Comparison of ENCODE assay signal across 30 cellular contexts in genomic region chr9:93137362-93137761, GRCh38. TPM values are rescaled to one million over a fixed set of nuclear protein-coding genes. Genes with fewer than 3 reads are reported as not detected.
DNase-seq lines count a peak whose midpoint lies in the region; ATAC-seq, FAIRE-seq and TF ChIP-seq lines count a peak whose summit lies in the region.
"Had no signal": no experiment of that assay in that cellular context is flagged by ENCODE, and none has a peak within 500 bp of the region (broad histone marks: within the 10 kb centered on the region; RNA-seq: fewer than 3 reads in every experiment).

No MANE protein-coding gene starts in this region.

- intact Hi-C loops in HepG2 (cut with micrococcal nuclease; ENCODE audit: unreplicated experiment) = no loop called here
- intact Hi-C loops in right lobe of liver (cut with DNase I) = no loop called here
- intact Hi-C loops in dorsolateral prefrontal cortex (cut with DNase I) = loop anchor here in 1 of 2 donors (10.0 kb wide), 1 partner anchor 427 kb away; no protein-coding TSS in a partner anchor
- intact Hi-C loops in heart left ventricle (cut with DNase I) = loop anchor here in 1 of 10 donors (10.0 kb wide), 1 partner anchor 317 kb away; the partner anchor contains the start of genes FAM120A and FAM120AOS

- ATAC-seq in HepG2 (no peak), right lobe of liver (no peak), GM18909 (IDR thresholded peaks at IDR 0.05; ENCODE audit: poor library complexity, unreplicated experiment) (no peak), heart left ventricle (no peak)
- ATAC-seq: activated naive CD4-positive, alpha-beta T cell treated with anti-CD3 and anti-CD28 coated beads, Interleukin-2, amount 50 U/mL, for 72 hours; left ventricle myocardium superior; sciatic nerve had no signal

- in situ Hi-C loops in HepG2 (cut with HindIII; ENCODE audit: extremely low pct_ligation_motif_present, low pct_unique_long_range_greater_than_20kb) = no loop called here

- no peaks in the 10 kb centered on the region for H4K20me1 ChIP-seq in HepG2 (ENCODE audit: insufficient read depth, low read length)
- H4K20me1 ChIP-seq in osteoblast (ENCODE audit: insufficient read depth, low read length) = peaks cover 2% of the 10 kb centered on the region

- no peak overlapping the region; a peak in 1 of 6 replicates for H3K4me3 ChIP-seq in HepG2 (replicated peaks in 1 of 3; ENCODE audit: insufficient read depth in 1 of 3, low read depth in 2 of 3, low read length in 3 of 3)
- H3K4me3 ChIP-seq in right lobe of liver = no peak overlapping the region
- H3K4me3 ChIP-seq in dorsolateral prefrontal cortex = no peak overlapping the region
- no peak overlapping the region for H3K4me3 ChIP-seq in osteoblast (ENCODE audit: insufficient read depth, low read length)
- no peak overlapping the region for H3K4me3 ChIP-seq in heart left ventricle
- H3K4me3 ChIP-seq: esophagus squamous epithelium, PC-9, thoracic aorta had no signal

- no TSS peak for BruUV-seq in HepG2 (replicated peaks; lab: Mats Ljungman, UMichigan)

- TF ChIP-seq EP300 in HepG2 (IDR thresholded peaks at IDR 0.05; ENCODE audit: low read depth in 2 of 2, low read length in 2 of 2) (no peak), HepG2 (CRISPR knock-in tag; IDR thresholded peaks at IDR 0.05; ENCODE audit: borderline replicate concordance) (no peak)

- TF ChIP-seq CTCF in HepG2 (CRISPR knock-in tag; IDR thresholded peaks at IDR 0.05) (no peak), right lobe of liver (IDR thresholded peaks at IDR 0.05) (no peak), dorsolateral prefrontal cortex (IDR thresholded peaks at IDR 0.05 in 54 of 56, conservative IDR thresholded peaks at IDR 0.05 in 2 of 56; ENCODE audit: low read depth in 1 of 56, partially characterized antibody in 56 of 56) (no peak), osteoblast (IDR thresholded peaks at IDR 0.05; ENCODE audit: extremely low read depth, low read depth, low read length) (no peak), GM20000 (IDR thresholded peaks at IDR 0.05; ENCODE audit: extremely low read depth, missing control alignments) (no peak), heart left ventricle (IDR thresholded peaks at IDR 0.05) (no peak)

- H2AFZ ChIP-seq in HepG2 (ENCODE audit: low read length) (no peak overlapping the region), osteoblast (ENCODE audit: low read length) (no peak overlapping the region)
- H2AFZ ChIP-seq: parathyroid adenoma, PC-9 had no signal

- H3K9ac ChIP-seq in HepG2 (ENCODE audit: insufficient read depth, low read depth, low read length) = no peak overlapping the region
- H3K9ac ChIP-seq: parathyroid adenoma had no signal

- POLR2A ChIA-PET in HepG2 (lab: Yijun Ruan, JAX) = no interaction called here

- H3K79me2 ChIP-seq in HepG2 (ENCODE audit: insufficient read depth, low read length) = peaks cover 12% of the 10 kb centered on the region
- H3K79me2 ChIP-seq in osteoblast (ENCODE audit: insufficient read depth, low read length) = peaks cover 5% of the 10 kb centered on the region

- H3K4me2 ChIP-seq in HepG2 (ENCODE audit: low read depth, low read length) (peak overlapping the region; percentile 39; the same call in 1 of the 2 replicates), osteoblast (ENCODE audit: insufficient read depth, low read length) (no peak overlapping the region)
- H3K4me2 ChIP-seq: PC-9 had no signal

- no peak for TF ChIP-seq RAD21 in HepG2 (CRISPR knock-in tag; IDR thresholded peaks at IDR 0.05)

- FAIRE-seq in HepG2 (lab: Jason Lieb, UNC) = no peak
- FAIRE-seq: A204.1, bronchial epithelial cell, frontal cortex had no signal

- H3K27me3 ChIP-seq in HepG2 (ENCODE audit: control insufficient read depth in 1 of 2, insufficient read depth in 2 of 2, low read length in 2 of 2) (peaks cover 3 to 6% of the 10 kb centered on the region in 2 experiments; a peak in 1 of 5 replicates), right lobe of liver (no peaks in the 10 kb centered on the region), dorsolateral prefrontal cortex (no peaks in the 10 kb centered on the region), osteoblast (ENCODE audit: insufficient read depth, low read length) (no peaks in the 10 kb centered on the region), heart left ventricle (no peaks in the 10 kb centered on the region)
- H3K27me3 ChIP-seq: esophagus squamous epithelium had no signal

- 43% methylated on average over 5 of the region's 11 CpGs for WGBS in HepG2 (ENCODE audit: low lambda C conversion rate)
- 84% methylated on average over 2 of the region's 11 CpGs for WGBS in right lobe of liver (ENCODE audit: insufficient coverage, low coverage, low lambda C conversion rate, missing lambda C conversion rate)
- WGBS in heart left ventricle, 4 donors = 91 to 95% (median 94%) methylated on average over 9 to 11 of the region's 11 CpGs

- peaks cover 74% of the 10 kb centered on the region for H3K4me1 ChIP-seq in HepG2 (ENCODE audit: insufficient read depth, low read length)
- peaks cover 0 to 27% (median 8%) of the 10 kb centered on the region in 4 donors for H3K4me1 ChIP-seq in right lobe of liver
- peaks cover 17% of the 10 kb centered on the region for H3K4me1 ChIP-seq in osteoblast (ENCODE audit: insufficient read depth, low read length)
- H3K4me1 ChIP-seq in heart left ventricle = peaks cover 0 to 31% (median 18%) of the 10 kb centered on the region in 12 donors

- CTCF ChIA-PET in HepG2 (lab: Yijun Ruan, JAX; ENCODE audit: low intra/inter-chr PET ratio, low total read pairs) = no interaction called here

- H3K9me3 ChIP-seq in HepG2 (ENCODE audit: low read length) (no peaks in the 10 kb centered on the region), right lobe of liver (no peaks in the 10 kb centered on the region), osteoblast (ENCODE audit: low read depth, low read length) (no peaks in the 10 kb centered on the region), heart left ventricle (peaks cover 0 to 5% (median 0%) of the 10 kb centered on the region in 12 donors)
- H3K9me3 ChIP-seq: esophagus squamous epithelium, thoracic aorta had no signal

- no peak for TF ChIP-seq POLR2A in HepG2 (IDR thresholded peaks at IDR 0.05; ENCODE audit: insufficient read depth in 1 of 2, low read depth in 2 of 2, low read length in 2 of 2)
- no peak for TF ChIP-seq POLR2A in right lobe of liver (IDR thresholded peaks at IDR 0.05)
- no peak for TF ChIP-seq POLR2A in heart left ventricle (IDR thresholded peaks at IDR 0.05)

- H3K27ac ChIP-seq in HepG2 (ENCODE audit: extremely low read length, insufficient read depth, low read length) (no peak overlapping the region), right lobe of liver (no peak overlapping the region), dorsolateral prefrontal cortex (peak overlapping the region in 33 of 59 donors; percentile 4 to 81 (median 68)), osteoblast (ENCODE audit: low read depth, low read length) (no peak overlapping the region), heart left ventricle (no peak overlapping the region)
- H3K27ac ChIP-seq: parathyroid adenoma, PC-9, thoracic aorta had no signal

- H3K36me3 ChIP-seq in HepG2 (replicated peaks in 1 of 2; ENCODE audit: control insufficient read depth in 1 of 2, insufficient read depth in 2 of 2, low read length in 2 of 2) = no peaks in the 10 kb centered on the region
- H3K36me3 ChIP-seq in right lobe of liver = no peaks in the 10 kb centered on the region
- H3K36me3 ChIP-seq in osteoblast (ENCODE audit: insufficient read depth, low read length) = no peaks in the 10 kb centered on the region
- H3K36me3 ChIP-seq in heart left ventricle = no peaks in the 10 kb centered on the region
- H3K36me3 ChIP-seq: esophagus squamous epithelium, thoracic aorta had no signal

- DNase-seq in HepG2 (ENCODE audit: low spot score) (no peak), right lobe of liver (no peak), dorsolateral prefrontal cortex (peak in 1 of 10 donors; percentile 54), osteoblast (ENCODE audit: insufficient read length, low spot score, missing footprints) (peak; percentile 59), GM20000 (ENCODE audit: low spot score) (no peak), heart left ventricle (no peak)
- DNase-seq in activated naive CD4-positive, alpha-beta T cell treated with anti-CD3 and anti-CD28 coated beads, Interleukin-2, amount 50 U/mL, for 16 hours = no peak
- DNase-seq: activated CD4-positive, alpha-beta T cell treated with anti-CD3 and anti-CD28 coated beads, Interleukin-2, amount 50 U/mL, for 1 hour; CD8-positive, alpha-beta memory T cell; cortex of kidney; DMS 273 treated with DMSO at 0.1 percent for 48 hours; esophagus squamous epithelium; GOT3; left ventricle myocardium superior; MV-4-11; NCI-H1436 treated with DMSO at 0.1 percent for 48 hours; NCI-H510A; PC-9; SHP77; stimulated activated CD4-positive, alpha-beta T cell treated with anti-CD3 and anti-CD28 coated beads, Interleukin-12 subunit alpha, Interleukin-12 subunit beta, amount 100 ng/mL, for 4 hours; stimulated activated CD4-positive, alpha-beta T cell treated with anti-CD3 and anti-CD28 coated beads, Interleukin-4, amount 100 ng/mL, for 24 hours; stimulated activated naive CD4-positive, alpha-beta T cell had no signal

RNA-seq across cellular contexts. Expression of gene NINJ1, which starts 3.3 kb away (rescaled TPM):
- total RNA-seq in HepG2 (2016; rRNA removed; fragmentation: Illumina TruSeq; extraction: Trizol) = 77.1 and 92.1 TPM in 2 replicates
- 104 and 127 TPM in 2 replicates for total RNA-seq in HepG2 (2016; cell fraction: cytosol; rRNA removed; fragmentation: Illumina TruSeq; extraction: Trizol; ENCODE audit: low read depth)
- 66.8 and 94.8 TPM in 2 replicates for total RNA-seq in HepG2 (2016; cell fraction: insoluble cytoplasmic fraction; rRNA removed; fragmentation: Illumina TruSeq; extraction: Trizol)
- total RNA-seq in HepG2 (2016; cell fraction: membrane; rRNA removed; fragmentation: Illumina TruSeq; extraction: Trizol) = 149 and 180 TPM in 2 replicates
- total RNA-seq in HepG2 (2016; cell fraction: nucleus; rRNA removed; fragmentation: Illumina TruSeq; extraction: Trizol) = 48.9 and 58.7 TPM in 2 replicates
- 81.2 and 109 TPM in 2 replicates for polyA plus RNA-seq in HepG2 (2011; rRNA removed)
- 83.2 and 110 TPM in 2 replicates for polyA plus RNA-seq in HepG2 (2011; cell fraction: cytosol; rRNA removed)
- polyA plus RNA-seq in HepG2 (2011; cell fraction: nucleus; rRNA removed) = 62.3 and 83.6 TPM in 2 replicates
- polyA plus RNA-seq in HepG2 (2012) = 77.3 and 145 TPM in 2 replicates
- polyA plus RNA-seq in HepG2 (2016; cell fraction: cytosol; fragmentation: Illumina TruSeq; extraction: Trizol; ENCODE audit: low read depth) = 196 and 226 TPM in 2 replicates
- polyA plus RNA-seq in HepG2 (2016; cell fraction: insoluble cytoplasmic fraction; fragmentation: Illumina TruSeq; extraction: Trizol; ENCODE audit: low read depth) = 104 and 130 TPM in 2 replicates
- polyA plus RNA-seq in HepG2 (2016; cell fraction: membrane; fragmentation: Illumina TruSeq; extraction: Trizol; ENCODE audit: low read depth) = 235 and 242 TPM in 2 replicates
- 122 and 127 TPM in 2 replicates for polyA plus RNA-seq in HepG2 (2016; cell fraction: nucleus; fragmentation: Illumina TruSeq; extraction: Trizol; ENCODE audit: insufficient read depth, low read depth)
- polyA minus RNA-seq in HepG2 (2011; rRNA and poly(A)+ RNA removed; ENCODE audit: low replicate concordance) = 22.5 and 101 TPM in 2 replicates
- 26.1 and 26.7 TPM in 2 replicates for polyA minus RNA-seq in HepG2 (2011; cell fraction: cytosol; rRNA and poly(A)+ RNA removed)
- 17.8 and 21.8 TPM in 2 replicates for polyA minus RNA-seq in HepG2 (2011; cell fraction: nucleus; rRNA and poly(A)+ RNA removed)
- total RNA-seq in right lobe of liver = 100 to 1,000 TPM in 1 of 6 experiments, 10 to 100 TPM in 5; 35.6 to 103 (median 65.1) TPM
- 10 to 100 TPM; 22.7 to 61.9 (median 33.5) TPM for total RNA-seq in dorsolateral prefrontal cortex
- 33.6 and 34.7 TPM in 2 replicates for total RNA-seq in osteoblast
- 10 to 100 TPM; 42.2 to 96.1 (median 56.3) TPM for total RNA-seq in heart left ventricle
- 10 to 100 TPM; 52.0 to 52.9 TPM for polyA plus RNA-seq in heart left ventricle

RNA-seq across cellular contexts. Expression of gene CARD19, which starts 41.3 kb away (rescaled TPM):
- total RNA-seq in HepG2 (2016; rRNA removed; fragmentation: Illumina TruSeq; extraction: Trizol) (15.2 and 18.4 TPM in 2 replicates), right lobe of liver (10 to 100 TPM in 3 of 6 experiments, 1 to 10 TPM in 3; 6.3 to 31.7 (median 12.1) TPM), dorsolateral prefrontal cortex (10 to 100 TPM; 22.5 to 60.7 (median 38.7) TPM), osteoblast (38.4 and 38.6 TPM in 2 replicates), heart left ventricle (10 to 100 TPM; 24.2 to 46.2 (median 27.5) TPM)
- 15.8 and 20.2 TPM in 2 replicates for total RNA-seq in HepG2 (2016; cell fraction: cytosol; rRNA removed; fragmentation: Illumina TruSeq; extraction: Trizol; ENCODE audit: low read depth)
- total RNA-seq in HepG2 (2016; cell fraction: insoluble cytoplasmic fraction; rRNA removed; fragmentation: Illumina TruSeq; extraction: Trizol) = 18.6 and 20.5 TPM in 2 replicates
- 17.3 and 29.5 TPM in 2 replicates for total RNA-seq in HepG2 (2016; cell fraction: membrane; rRNA removed; fragmentation: Illumina TruSeq; extraction: Trizol)
- 8.3 and 12.2 TPM in 2 replicates for total RNA-seq in HepG2 (2016; cell fraction: nucleus; rRNA removed; fragmentation: Illumina TruSeq; extraction: Trizol)
- polyA plus RNA-seq in HepG2 (2011; rRNA removed) (47.2 and 62.0 TPM in 2 replicates), heart left ventricle (10 to 100 TPM; 38.9 to 42.7 TPM)
- 33.8 and 73.1 TPM in 2 replicates for polyA plus RNA-seq in HepG2 (2011; cell fraction: cytosol; rRNA removed)
- 101 and 106 TPM in 2 replicates for polyA plus RNA-seq in HepG2 (2011; cell fraction: nucleus; rRNA removed)
- 14.6 TPM in 2 replicates for polyA plus RNA-seq in HepG2 (2012)
- polyA plus RNA-seq in HepG2 (2016; cell fraction: cytosol; fragmentation: Illumina TruSeq; extraction: Trizol; ENCODE audit: low read depth) = 16.0 and 27.0 TPM in 2 replicates
- polyA plus RNA-seq in HepG2 (2016; cell fraction: insoluble cytoplasmic fraction; fragmentation: Illumina TruSeq; extraction: Trizol; ENCODE audit: low read depth) = 14.7 and 18.5 TPM in 2 replicates
- polyA plus RNA-seq in HepG2 (2016; cell fraction: membrane; fragmentation: Illumina TruSeq; extraction: Trizol; ENCODE audit: low read depth) = 13.4 and 18.5 TPM in 2 replicates
- 25.1 and 25.9 TPM in 2 replicates for polyA plus RNA-seq in HepG2 (2016; cell fraction: nucleus; fragmentation: Illumina TruSeq; extraction: Trizol; ENCODE audit: insufficient read depth, low read depth)
- polyA minus RNA-seq in HepG2 (2011; rRNA and poly(A)+ RNA removed; ENCODE audit: low replicate concordance) = 11.5 and 28.1 TPM in 2 replicates
- 14.0 and 17.6 TPM in 2 replicates for polyA minus RNA-seq in HepG2 (2011; cell fraction: cytosol; rRNA and poly(A)+ RNA removed)
- polyA minus RNA-seq in HepG2 (2011; cell fraction: nucleus; rRNA and poly(A)+ RNA removed) = 11.3 and 12.8 TPM in 2 replicates

RNA-seq across cellular contexts. Expression of gene WNK2, which starts 46.6 kb away (rescaled TPM):
- total RNA-seq in HepG2 (2016; rRNA removed; fragmentation: Illumina TruSeq; extraction: Trizol) (10.5 and 16.6 TPM in 2 replicates), right lobe of liver (1 to 10 TPM in 5 of 6 experiments, under 1 TPM in 1; 0.43 to 3.6 (median 1.3) TPM), dorsolateral prefrontal cortex (100 to 1,000 TPM in 119 of 120 experiments, 10 to 100 TPM in 1; 78.8 to 241 (median 176) TPM), osteoblast (not detected in 2 replicates), heart left ventricle (100 to 1,000 TPM; 107 to 206 (median 129) TPM)
- 2.8 and 5.4 TPM in 2 replicates for total RNA-seq in HepG2 (2016; cell fraction: cytosol; rRNA removed; fragmentation: Illumina TruSeq; extraction: Trizol; ENCODE audit: low read depth)
- 7.9 and 14.6 TPM in 2 replicates for total RNA-seq in HepG2 (2016; cell fraction: insoluble cytoplasmic fraction; rRNA removed; fragmentation: Illumina TruSeq; extraction: Trizol)
- total RNA-seq in HepG2 (2016; cell fraction: membrane; rRNA removed; fragmentation: Illumina TruSeq; extraction: Trizol) = 9.4 and 9.8 TPM in 2 replicates
- 21.0 and 29.3 TPM in 2 replicates for total RNA-seq in HepG2 (2016; cell fraction: nucleus; rRNA removed; fragmentation: Illumina TruSeq; extraction: Trizol)
- polyA plus RNA-seq in HepG2 (2011; rRNA removed) (11.4 and 12.0 TPM in 2 replicates), heart left ventricle (10 to 100 TPM; 29.4 to 97.5 TPM)
- 3.1 and 5.3 TPM in 2 replicates for polyA plus RNA-seq in HepG2 (2011; cell fraction: cytosol; rRNA removed)
- 98.4 and 126 TPM in 2 replicates for polyA plus RNA-seq in HepG2 (2011; cell fraction: nucleus; rRNA removed)
- 29.1 and 39.4 TPM in 2 replicates for polyA plus RNA-seq in HepG2 (2012)
- 3.2 and 4.2 TPM in 2 replicates for polyA plus RNA-seq in HepG2 (2016; cell fraction: cytosol; fragmentation: Illumina TruSeq; extraction: Trizol; ENCODE audit: low read depth)
- polyA plus RNA-seq in HepG2 (2016; cell fraction: insoluble cytoplasmic fraction; fragmentation: Illumina TruSeq; extraction: Trizol; ENCODE audit: low read depth) = 18.9 and 27.7 TPM in 2 replicates
- 4.9 and 6.5 TPM in 2 replicates for polyA plus RNA-seq in HepG2 (2016; cell fraction: membrane; fragmentation: Illumina TruSeq; extraction: Trizol; ENCODE audit: low read depth)
- 87.2 and 94.8 TPM in 2 replicates for polyA plus RNA-seq in HepG2 (2016; cell fraction: nucleus; fragmentation: Illumina TruSeq; extraction: Trizol; ENCODE audit: insufficient read depth, low read depth)
- polyA minus RNA-seq in HepG2 (2011; rRNA and poly(A)+ RNA removed; ENCODE audit: low replicate concordance) = 8.4 and 22.7 TPM in 2 replicates
- polyA minus RNA-seq in HepG2 (2011; cell fraction: cytosol; rRNA and poly(A)+ RNA removed) = 15.8 and 17.9 TPM in 2 replicates
- 32.8 and 40.0 TPM in 2 replicates for polyA minus RNA-seq in HepG2 (2011; cell fraction: nucleus; rRNA and poly(A)+ RNA removed)
- polyA plus RNA-seq: CD8-positive, alpha-beta memory T cell had no signal

Comparison
In these comparisons a context has a peak if more than half of its experiments do, and no peak if none do; other contexts are left out.
1. H3K27ac ChIP-seq: peak in dorsolateral prefrontal cortex (33 of 59); none in HepG2 (single experiment), right lobe of liver (0 of 3), osteoblast (single experiment) and heart left ventricle (0 of 12).